ENCODE assay signal across 18 cellular contexts in the genomic region with DNA sequence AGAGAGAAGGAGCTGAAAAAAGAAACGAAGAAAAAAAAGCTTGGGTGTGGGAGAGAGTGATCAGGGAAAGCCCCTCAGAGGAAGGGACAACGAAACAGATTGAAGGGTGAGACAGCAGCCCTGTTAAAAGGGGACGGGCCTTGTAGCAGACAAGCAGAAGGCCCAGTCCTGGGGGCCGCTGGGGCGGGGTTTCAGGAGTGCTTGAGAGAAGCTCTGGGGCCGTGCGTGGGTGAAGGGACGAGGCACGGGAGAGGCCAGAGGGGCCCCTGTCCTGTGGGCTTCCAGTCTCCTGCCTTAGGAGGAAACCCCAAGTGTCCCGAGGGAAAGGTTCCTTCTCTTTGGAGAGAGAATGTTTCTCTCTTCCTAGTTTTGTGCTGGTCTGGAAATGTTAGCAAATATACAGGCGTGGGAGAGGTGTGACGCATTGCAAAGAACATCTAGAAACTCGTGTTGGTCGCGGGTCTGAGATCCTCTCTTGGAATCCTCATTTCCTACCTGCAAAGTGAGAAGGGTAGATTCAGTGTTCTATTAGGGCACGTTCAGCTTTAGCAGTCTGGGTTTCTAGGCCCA. TPM values are rescaled to one million over a fixed set of nuclear protein-coding genes. Genes with fewer than 3 reads are reported as not detected.
A peak's percentile ranks its signal among the peaks of the same experiment; 100 is the strongest.
DNase-seq lines count a peak whose midpoint lies in the region; ATAC-seq and TF ChIP-seq lines count a peak whose summit lies in the region.
"Had no signal": no experiment of that assay in that cellular context is flagged by ENCODE, and none has a peak within 500 bp of the region (broad histone marks: within the 10 kb centered on the region; RNA-seq: fewer than 3 reads in every experiment).

No MANE protein-coding gene starts in this region.

- H3K4me3 ChIP-seq in osteoblast (ENCODE audit: insufficient read depth, low read length): no peak overlapping the region
- H3K4me3 ChIP-seq in uterus: no peak overlapping the region
- H3K4me3 ChIP-seq: skin epidermis had no signal

- no peaks in the 10 kb centered on the region for H3K9me3 ChIP-seq in osteoblast (ENCODE audit: low read depth, low read length)
- H3K9me3 ChIP-seq in uterus: no peaks in the 10 kb centered on the region

- H3K79me2 ChIP-seq in osteoblast (ENCODE audit: insufficient read depth, low read length): no peaks in the 10 kb centered on the region

- intact Hi-C loops in Right ventricle myocardium inferior (cut with DNase I): loop anchor here (2.0 kb wide), 1 partner anchor 172 kb away; no protein-coding TSS in a partner anchor
- intact Hi-C loops in cardiac septum (cut with DNase I): loop anchor here (2.0 to 5.0 kb wide), 2 partner anchors 22 to 200 kb away; no protein-coding TSS in a partner anchor
- intact Hi-C loops in left cardiac atrium (cut with DNase I): no loop called here
- intact Hi-C loops in uterus (cut with DNase I; ENCODE audit: low total_unique reads): no loop called here

- H3K27me3 ChIP-seq in osteoblast (ENCODE audit: insufficient read depth, low read length) (no peaks in the 10 kb centered on the region), uterus (no peaks in the 10 kb centered on the region)
- H3K27me3 ChIP-seq: foreskin keratinocyte had no signal

- no peaks in the 10 kb centered on the region for H4K20me1 ChIP-seq in osteoblast (ENCODE audit: insufficient read depth, low read length)

- TF ChIP-seq POLR2A in uterus (IDR thresholded peaks at IDR 0.05): no peak

- TF ChIP-seq CTCF in osteoblast (IDR thresholded peaks at IDR 0.05; ENCODE audit: extremely low read depth, low read depth, low read length) (no peak), uterus (IDR thresholded peaks at IDR 0.05) (no peak)

- no peaks in the 10 kb centered on the region for H3K36me3 ChIP-seq in osteoblast (ENCODE audit: insufficient read depth, low read length)
- no peaks in the 10 kb centered on the region for H3K36me3 ChIP-seq in uterus

- H3K4me2 ChIP-seq in osteoblast (ENCODE audit: insufficient read depth, low read length): no peak overlapping the region

- ATAC-seq in Right ventricle myocardium inferior (no peak), left cardiac atrium (no peak), GM21825 (IDR thresholded peaks at IDR 0.05; ENCODE audit: unreplicated experiment) (no peak), HG03571 (IDR thresholded peaks at IDR 0.05; ENCODE audit: unreplicated experiment) (no peak)
- ATAC-seq: activated CD4-positive, alpha-beta T cell treated with anti-CD3 and anti-CD28 coated beads for 36 hours; naive thymus-derived CD8-positive, alpha-beta T cell had no signal

- DNase-seq in Right ventricle myocardium inferior (ENCODE audit: missing footprints) (peak; percentile 74), cardiac septum (ENCODE audit: low spot score) (no peak), left cardiac atrium (peak; percentile 44), osteoblast (ENCODE audit: insufficient read length, low spot score, missing footprints) (peak; percentile 74), uterus (no peak), NOMO-1 (lab: John Stamatoyannopoulos, UW; ENCODE audit: unreplicated experiment in 2 of 2) (no peak)
- DNase-seq: activated CD4-positive, alpha-beta T cell treated with anti-CD3 and anti-CD28 coated beads for 36 hours; activated T-cell treated with anti-CD3 and anti-CD28 coated beads, Interleukin-2, amount 50 U/mL, for 24 hours; amniotic stem cell; DMS53; foreskin keratinocyte; naive thymus-derived CD8-positive, alpha-beta T cell; NCI-H2227 treated with DMSO at 0.1 percent for 48 hours had no signal

- no peak overlapping the region for H2AFZ ChIP-seq in osteoblast (ENCODE audit: low read length)

- H3K27ac ChIP-seq in osteoblast (ENCODE audit: low read depth, low read length) (peak overlapping the region; percentile 83), uterus (peak overlapping the region; percentile 58 to 71)
- H3K27ac ChIP-seq: foreskin keratinocyte had no signal

- H3K4me1 ChIP-seq in osteoblast (ENCODE audit: insufficient read depth, low read length) (peaks cover 45% of the 10 kb centered on the region), uterus (peaks cover 13 to 18% of the 10 kb centered on the region in 2 donors)

RNA-seq across cellular contexts. Expression of a gene that starts 28.6 kb away (rescaled TPM):
- 45.6 TPM for total RNA-seq in Right ventricle myocardium inferior
- total RNA-seq in cardiac septum: 8.5 TPM
- total RNA-seq in left cardiac atrium: 10 to 100 TPM; 29.8 to 32.0 TPM
- 2.1 and 4.3 TPM in 2 replicates for total RNA-seq in osteoblast
- 10 to 100 TPM in 1 of 4 donors, 1 to 10 TPM in 3; 2.0 to 16.6 (median 6.1) TPM for total RNA-seq in uterus
- total RNA-seq: activated CD4-positive, alpha-beta T cell treated with anti-CD3 and anti-CD28 coated beads for 36 hours had no signal

RNA-seq across cellular contexts. Expression of a gene that starts 48.6 kb away (rescaled TPM):
- total RNA-seq in Right ventricle myocardium inferior (0.57 TPM), cardiac septum (3.9 TPM), left cardiac atrium (10 to 100 TPM in 1 of 2 donors, 1 to 10 TPM in 1; 3.3 to 53.0 TPM), osteoblast (under 0.01 TPM in 1 of 2 replicates, not detected in the other), uterus (1 to 10 TPM; 1.2 to 7.3 (median 4.6) TPM)
- total RNA-seq: A673; activated CD4-positive, alpha-beta T cell treated with anti-CD3 and anti-CD28 coated beads for 36 hours; dermis microvascular lymphatic vessel endothelial cell; foreskin keratinocyte; naive thymus-derived CD8-positive, alpha-beta T cell had no signal

Comparison
In these comparisons a context has a peak if more than half of its experiments do, and no peak if none do; other contexts are left out.
1. DNase-seq: peak in Right ventricle myocardium inferior (single experiment), left cardiac atrium (single experiment) and osteoblast (single experiment); none in cardiac septum (single experiment), uterus (0 of 2) and NOMO-1 (0 of 2).
2. intact Hi-C loops: an anchor here in Right ventricle myocardium inferior (2.0 kb wide) and cardiac septum (2.0 to 5.0 kb wide); none called in left cardiac atrium and uterus.